8 cellular contexts compared by ENCODE assay signal in genomic region chr17:63621684-63622570, GRCh38. TPM values are rescaled to one million over a fixed set of nuclear protein-coding genes. Genes with fewer than 3 reads are reported as not detected.
DNase-seq lines count a peak whose midpoint lies in the region; ATAC-seq and TF ChIP-seq lines count a peak whose summit lies in the region.

TSS of gene MAP3K3 (plus strand) at chr17:63622417. CDS start at chr17:63622760, 343 bp downstream.

- H3K4me3 Mint-ChIP-seq in activated naive CD8-positive, alpha-beta T cell: peak within 1 kb of the TSS; percentile 98

- H3K36me3 Mint-ChIP-seq in activated naive CD8-positive, alpha-beta T cell: no peaks in the 10 kb centered on the region

- no peaks in the 10 kb centered on the region for H3K27me3 Mint-ChIP-seq in activated naive CD8-positive, alpha-beta T cell

- peak; percentile 89 for ATAC-seq in HG02623 (IDR thresholded peaks at IDR 0.05; ENCODE audit: unreplicated experiment)

- peak within 1 kb of the TSS; percentile 92 for H3K27ac Mint-ChIP-seq in activated naive CD8-positive, alpha-beta T cell

- peak; percentile 94 for TF ChIP-seq POLR2A in GM10847 (IDR thresholded peaks at IDR 0.05; ENCODE audit: extremely low read depth, insufficient read length)

- H3K27ac ChIP-seq in temporal lobe (ENCODE audit: low read depth, low read length): peak within 1 kb of the TSS; percentile 84

- DNase-seq in NCI-H1105 (lab: John Stamatoyannopoulos, UW) (peak; percentile 98), SKM-1 treated with dmso at 0.1 percent for 144 hours (lab: John Stamatoyannopoulos, UW; ENCODE audit: unreplicated experiment) (peak; percentile 99), glomerular endothelial cell (ENCODE audit: extremely low read depth, low read depth, low spot score) (peak; percentile 98), occipital lobe (lab: John Stamatoyannopoulos, UW) (peak; percentile 100)

- no peaks in the 10 kb centered on the region for H3K9me3 Mint-ChIP-seq in activated naive CD8-positive, alpha-beta T cell (ENCODE audit: low read depth)

- peaks cover 44% of the 10 kb centered on the region for H3K4me1 Mint-ChIP-seq in activated naive CD8-positive, alpha-beta T cell (ENCODE audit: low read depth)

RNA-seq across cellular contexts. Expression of gene MAP3K3, which starts in this region (rescaled TPM):
- total RNA-seq in glomerular endothelial cell (68.0 and 82.5 TPM in 2 replicates), occipital lobe (21.4 TPM), temporal lobe (19.2 TPM)

Comparison
In these comparisons a context has a peak if more than half of its experiments do, and no peak if none do; other contexts are left out.
1. Peak in every context shown above with its lines: DNase-seq, ATAC-seq and H3K27ac ChIP-seq.